ENCODE assay signal across 7 cellular contexts in genomic region chr22:37199103-37199838, GRCh38.
A peak's percentile ranks its signal among the peaks of the same experiment; 100 is the strongest.
DNase-seq lines count a peak whose midpoint lies in the region; ATAC-seq and TF ChIP-seq lines count a peak whose summit lies in the region.

No MANE protein-coding gene starts in this region.

- TF ChIP-seq POLR2A in GM18505 (IDR thresholded peaks at IDR 0.05; ENCODE audit: borderline replicate concordance, extremely low read depth, insufficient read depth, insufficient read length) = peak; percentile 91

- peak; percentile 89 for TF ChIP-seq CTCF in astrocyte of the spinal cord (IDR thresholded peaks at IDR 0.05; ENCODE audit: low read depth, low read length)

- DNase-seq in NCI-H1930 (lab: John Stamatoyannopoulos, UW) = peak; percentile 96 to 98
- peak; percentile 99 for DNase-seq in T-helper 9 cell
- DNase-seq in astrocyte of the spinal cord (ENCODE audit: low read depth, low spot score) = peak; percentile 98
- peak; percentile 94 to 97 for DNase-seq in hippocampal formation (lab: John Stamatoyannopoulos, UW)
- peak; percentile 99 for DNase-seq in retina

- peak overlapping the region; percentile 71 for H3K4me3 ChIP-seq in astrocyte of the spinal cord (ENCODE audit: low read depth, low read length)

- peak; percentile 87 for ATAC-seq in GM18505 (IDR thresholded peaks at IDR 0.05; ENCODE audit: unreplicated experiment)
- peak; percentile 76 for ATAC-seq in HG02973 (IDR thresholded peaks at IDR 0.05; ENCODE audit: unreplicated experiment)

- in situ Hi-C loops in astrocyte of the spinal cord (cut with HindIII; ENCODE audit: low sequenced_read_pairs) = no loop called here

Comparison
In these comparisons a context has a peak if more than half of its experiments do, and no peak if none do; other contexts are left out.
1. Peak in every context shown above with its lines: DNase-seq, ATAC-seq and H3K4me3 ChIP-seq.